13 cellular contexts compared by ENCODE assay signal in the genomic region with DNA sequence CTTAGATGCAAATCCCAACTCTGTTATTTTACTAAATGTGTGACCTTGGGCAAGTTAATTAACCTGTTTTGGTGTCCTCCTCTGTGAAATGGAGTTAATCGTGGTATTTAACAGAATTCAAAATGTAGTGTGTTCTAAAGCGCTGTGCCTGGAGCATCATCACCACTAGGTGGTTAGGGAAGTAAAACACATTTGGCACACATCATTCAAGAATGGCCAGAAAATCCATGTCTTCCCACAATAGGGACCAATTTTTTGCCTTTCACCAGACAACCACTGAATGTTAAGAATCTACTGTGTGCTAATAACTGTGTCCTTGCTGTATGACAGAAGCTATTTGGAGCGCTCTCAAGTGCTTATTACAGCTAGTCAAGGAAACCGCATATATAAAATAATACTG.
A peak's percentile ranks its signal among the peaks of the same experiment; 100 is the strongest.
DNase-seq lines count a peak whose midpoint lies in the region; ATAC-seq and TF ChIP-seq lines count a peak whose summit lies in the region.
"Had no signal": no experiment of that assay in that cellular context is flagged by ENCODE, and none has a peak within 500 bp of the region (broad histone marks: within the 10 kb centered on the region; RNA-seq: fewer than 3 reads in every experiment).

No MANE protein-coding gene starts in this region.

- H3K4me2 ChIP-seq in SK-N-SH (no peak overlapping the region), OCI-LY3 (ENCODE audit: low read length) (peak overlapping the region; percentile 93), smooth muscle cell (no peak overlapping the region)

- H4K20me1 ChIP-seq in SK-N-SH (ENCODE audit: insufficient read depth) (no peaks in the 10 kb centered on the region), OCI-LY3 (ENCODE audit: insufficient read depth, low read length) (no peaks in the 10 kb centered on the region), smooth muscle cell (ENCODE audit: low read depth) (peaks cover 15% of the 10 kb centered on the region)

- POLR2A ChIA-PET in SK-N-SH (lab: Yijun Ruan, JAX) = no interaction called here

- peak; percentile 42; the same call in 1 of the 2 replicates for TF ChIP-seq CTCF in SK-N-SH (IDR thresholded peaks at IDR 0.05)
- TF ChIP-seq CTCF in OCI-LY3 (IDR thresholded peaks at IDR 0.05; ENCODE audit: low read depth, low read length) = peak; percentile 30; the same call in 1 of the 2 replicates
- peak; percentile 58 for TF ChIP-seq CTCF in endothelial cell (IDR thresholded peaks at IDR 0.05; ENCODE audit: unreplicated experiment)
- TF ChIP-seq CTCF in smooth muscle cell (IDR thresholded peaks at IDR 0.05; ENCODE audit: borderline replicate concordance, insufficient read depth, poor library complexity, severe bottlenecking) = peak; percentile 22

- H2AFZ ChIP-seq in SK-N-SH (ENCODE audit: low read depth) (no peak overlapping the region), OCI-LY3 (ENCODE audit: low read depth, low read length) (no peak overlapping the region), smooth muscle cell (ENCODE audit: low read depth) (no peak overlapping the region)

- H3K36me3 Mint-ChIP-seq in endothelial cell (ENCODE audit: low read depth, unreplicated experiment) = peaks cover 8% of the 10 kb centered on the region

- no peaks in the 10 kb centered on the region for H3K9me3 ChIP-seq in SK-N-SH
- no peaks in the 10 kb centered on the region for H3K9me3 ChIP-seq in OCI-LY3 (ENCODE audit: insufficient read depth, low read length)
- H3K9me3 ChIP-seq in smooth muscle cell (replicated peaks; ENCODE audit: low read depth) = no peaks in the 10 kb centered on the region
- H3K9me3 ChIP-seq: heart left ventricle, psoas muscle had no signal

- H3K9ac ChIP-seq in SK-N-SH (no peak overlapping the region), OCI-LY3 (ENCODE audit: low read length) (no peak overlapping the region), smooth muscle cell (ENCODE audit: low read depth) (no peak overlapping the region)

- H3K4me3 Mint-ChIP-seq in endothelial cell (ENCODE audit: unreplicated experiment) = no peak overlapping the region

- CTCF ChIA-PET in SK-N-SH (lab: Yijun Ruan, JAX) = no interaction called here

- H3K27me3 ChIP-seq in SK-N-SH (ENCODE audit: insufficient read depth) (no peaks in the 10 kb centered on the region), OCI-LY3 (ENCODE audit: low read depth, low read length) (no peaks in the 10 kb centered on the region), smooth muscle cell (ENCODE audit: low read depth) (no peaks in the 10 kb centered on the region)
- H3K27me3 ChIP-seq: heart left ventricle had no signal

- H3K4me1 ChIP-seq in SK-N-SH (ENCODE audit: control insufficient read depth in 1 of 2, insufficient read depth in 2 of 2, low read depth in 1 of 2, low read length in 1 of 2) = no peaks in the 10 kb centered on the region; a peak in 1 of 4 replicates
- peaks cover 32% of the 10 kb centered on the region for H3K4me1 ChIP-seq in OCI-LY3 (ENCODE audit: low read length)
- peaks cover 14% of the 10 kb centered on the region for H3K4me1 ChIP-seq in smooth muscle cell (ENCODE audit: low read depth)

- H3K36me3 ChIP-seq in SK-N-SH (replicated peaks in 1 of 2; ENCODE audit: control insufficient read depth in 1 of 2, insufficient read depth in 2 of 2, low read length in 1 of 2) (peaks cover 0 to 2% of the 10 kb centered on the region in 2 experiments), OCI-LY3 (replicated peaks; ENCODE audit: low read depth, low read length) (no peaks in the 10 kb centered on the region), smooth muscle cell (ENCODE audit: low read depth) (no peaks in the 10 kb centered on the region)

- DNase-seq in SK-N-SH (no peak), endothelial cell (ENCODE audit: low spot score) (no peak), smooth muscle cell (lab: John Stamatoyannopoulos, UW; ENCODE audit: unreplicated experiment) (no peak), NCI-H1694 (lab: John Stamatoyannopoulos, UW) (no peak), NCI-H2171 (lab: John Stamatoyannopoulos, UW) (no peak)
- DNase-seq: activated CD4-positive, alpha-beta T cell treated with anti-CD3 and anti-CD28 coated beads, Interleukin-2, amount 50 U/mL, for 4 hours; activated gamma-delta T cell treated with Interleukin-2 at 50 U/mL for 16 hours; heart left ventricle; mesendoderm; psoas muscle had no signal

- peaks cover 9% of the 10 kb centered on the region for H3K4me1 Mint-ChIP-seq in endothelial cell (ENCODE audit: unreplicated experiment)

- H3K27ac Mint-ChIP-seq in endothelial cell (ENCODE audit: unreplicated experiment) = no peak overlapping the region

- no peaks in the 10 kb centered on the region for H3K9me2 ChIP-seq in SK-N-SH

- H3K4me3 ChIP-seq in SK-N-SH (ENCODE audit: low read depth in 2 of 2, low read length in 1 of 2) (no peak overlapping the region), OCI-LY3 (ENCODE audit: low read length) (no peak overlapping the region), smooth muscle cell (no peak overlapping the region)
- H3K4me3 ChIP-seq: heart left ventricle, psoas muscle had no signal

- H3K79me2 ChIP-seq in SK-N-SH (ENCODE audit: insufficient read depth) (peaks cover 23% of the 10 kb centered on the region), OCI-LY3 (ENCODE audit: low read length) (peaks cover 16% of the 10 kb centered on the region), smooth muscle cell (ENCODE audit: low read depth) (peaks cover 18% of the 10 kb centered on the region)

- no peak for TF ChIP-seq EP300 in SK-N-SH (IDR thresholded peaks at IDR 0.05; ENCODE audit: borderline replicate concordance in 1 of 2, low read depth in 1 of 2, low read length in 1 of 2)

- peaks cover 7% of the 10 kb centered on the region for H3F3A ChIP-seq in SK-N-SH (replicated peaks; ENCODE audit: insufficient read depth)
- H3F3A ChIP-seq in smooth muscle cell (ENCODE audit: low read depth) = peaks cover 7% of the 10 kb centered on the region

- peaks cover 8% of the 10 kb centered on the region for H3K27me3 Mint-ChIP-seq in endothelial cell (ENCODE audit: unreplicated experiment)

- no peaks in the 10 kb centered on the region for H3K9me3 Mint-ChIP-seq in endothelial cell (ENCODE audit: unreplicated experiment)

- no peak for TF ChIP-seq RAD21 in SK-N-SH (IDR thresholded peaks at IDR 0.05; ENCODE audit: low read length)

- WGBS in SK-N-SH (ENCODE audit: low lambda C conversion rate) = 92% methylated on average over 4 of the region's 4 CpGs
- 95% methylated on average over 4 of the region's 4 CpGs for whole genome bisulfite sequencing in smooth muscle cell (ENCODE audit: low lambda C conversion rate)

- no peak overlapping the region for H3K27ac ChIP-seq in SK-N-SH (ENCODE audit: low read depth in 2 of 2, low read length in 1 of 2)
- H3K27ac ChIP-seq in OCI-LY3 (ENCODE audit: low read length) = no peak overlapping the region
- no peak overlapping the region for H3K27ac ChIP-seq in smooth muscle cell (ENCODE audit: low read depth)
- H3K27ac ChIP-seq: heart left ventricle, psoas muscle had no signal

- ATAC-seq in SK-N-SH treated with all-trans-retinoic acid at 6 μM for 48 hours (no peak), GM18502 (IDR thresholded peaks at IDR 0.05; ENCODE audit: poor library complexity, unreplicated experiment) (no peak)
- ATAC-seq: heart left ventricle, psoas muscle had no signal

TF ChIP-seq in SK-N-SH, 30 proteins besides CTCF, POLR2A, EP300 and RAD21 (continues in another document):
- TF ChIP-seq, protein P1, sequence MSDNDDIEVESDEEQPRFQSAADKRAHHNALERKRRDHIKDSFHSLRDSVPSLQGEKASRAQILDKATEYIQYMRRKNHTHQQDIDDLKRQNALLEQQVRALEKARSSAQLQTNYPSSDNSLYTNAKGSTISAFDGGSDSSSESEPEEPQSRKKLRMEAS (IDR thresholded peaks at IDR 0.05; ENCODE audit: low read depth) = no peak
- TF ChIP-seq RFX5 (IDR thresholded peaks at IDR 0.05; ENCODE audit: low read length) (no peak), JUND (IDR thresholded peaks at IDR 0.05) (no peak), POLR2AphosphoS5 (IDR thresholded peaks at IDR 0.05; ENCODE audit: low read depth, low read length) (no peak), CHD2 (IDR thresholded peaks at IDR 0.05; ENCODE audit: low read length, partially characterized antibody) (no peak), TAF1 (IDR thresholded peaks at IDR 0.05; ENCODE audit: borderline replicate concordance, low read depth, low read length) (no peak)
- TF ChIP-seq, protein P2, sequence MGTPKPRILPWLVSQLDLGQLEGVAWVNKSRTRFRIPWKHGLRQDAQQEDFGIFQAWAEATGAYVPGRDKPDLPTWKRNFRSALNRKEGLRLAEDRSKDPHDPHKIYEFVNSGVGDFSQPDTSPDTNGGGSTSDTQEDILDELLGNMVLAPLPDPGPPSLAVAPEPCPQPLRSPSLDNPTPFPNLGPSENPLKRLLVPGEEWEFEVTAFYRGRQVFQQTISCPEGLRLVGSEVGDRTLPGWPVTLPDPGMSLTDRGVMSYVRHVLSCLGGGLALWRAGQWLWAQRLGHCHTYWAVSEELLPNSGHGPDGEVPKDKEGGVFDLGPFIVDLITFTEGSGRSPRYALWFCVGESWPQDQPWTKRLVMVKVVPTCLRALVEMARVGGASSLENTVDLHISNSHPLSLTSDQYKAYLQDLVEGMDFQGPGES (IDR thresholded peaks at IDR 0.05; ENCODE audit: low read depth, low read length) = no peak

TF ChIP-seq in SK-N-SH treated with all-trans-retinoic acid at 6 μM for 48 hours, 23 proteins besides CTCF, POLR2A, EP300 and RAD21:
- TF ChIP-seq TCF4 (CRISPR knock-in tag; IDR thresholded peaks at IDR 0.05; ENCODE audit: borderline replicate concordance) (no peak), ZNF70 (CRISPR knock-in tag; IDR thresholded peaks at IDR 0.05) (no peak), OSR1 (CRISPR knock-in tag; IDR thresholded peaks at IDR 0.05) (no peak)
- TF ChIP-seq, protein P3, sequence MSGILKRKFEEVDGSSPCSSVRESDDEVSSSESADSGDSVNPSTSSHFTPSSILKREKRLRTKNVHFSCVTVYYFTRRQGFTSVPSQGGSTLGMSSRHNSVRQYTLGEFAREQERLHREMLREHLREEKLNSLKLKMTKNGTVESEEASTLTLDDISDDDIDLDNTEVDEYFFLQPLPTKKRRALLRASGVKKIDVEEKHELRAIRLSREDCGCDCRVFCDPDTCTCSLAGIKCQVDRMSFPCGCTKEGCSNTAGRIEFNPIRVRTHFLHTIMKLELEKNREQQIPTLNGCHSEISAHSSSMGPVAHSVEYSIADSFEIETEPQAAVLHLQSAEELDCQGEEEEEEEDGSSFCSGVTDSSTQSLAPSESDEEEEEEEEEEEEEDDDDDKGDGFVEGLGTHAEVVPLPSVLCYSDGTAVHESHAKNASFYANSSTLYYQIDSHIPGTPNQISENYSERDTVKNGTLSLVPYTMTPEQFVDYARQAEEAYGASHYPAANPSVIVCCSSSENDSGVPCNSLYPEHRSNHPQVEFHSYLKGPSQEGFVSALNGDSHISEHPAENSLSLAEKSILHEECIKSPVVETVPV (CRISPR knock-in tag; IDR thresholded peaks at IDR 0.05) = no peak
